In the genomic region with DNA sequence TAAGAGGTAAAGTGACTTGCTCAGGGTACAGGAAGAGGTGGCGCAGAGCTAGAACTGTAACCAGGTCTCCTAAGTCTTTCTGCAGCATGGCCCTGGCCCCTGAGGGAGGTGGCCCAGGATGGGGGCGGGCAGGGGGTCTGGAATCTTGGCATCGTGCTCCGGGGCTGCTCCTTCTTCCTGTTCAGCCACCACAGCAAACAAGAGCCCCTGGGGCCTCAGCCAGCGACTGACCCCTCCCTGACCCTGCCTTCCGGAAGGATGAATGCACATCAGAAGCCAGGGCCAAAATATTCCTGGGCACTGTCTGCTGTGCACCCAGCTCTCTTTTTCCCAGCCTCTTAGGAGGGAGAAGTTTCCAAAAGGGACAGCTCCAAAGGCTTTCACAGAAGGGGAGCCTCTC, we compare ENCODE assay signal across 1 cellular context.
TF ChIP-seq lines count a peak whose summit lies in the region.

No MANE protein-coding gene starts in this region.

TF ChIP-seq in GM23338, 12 proteins besides CTCF, POLR2A, EP300 and RAD21 (continued from another document):
- TF ChIP-seq, protein P1, sequence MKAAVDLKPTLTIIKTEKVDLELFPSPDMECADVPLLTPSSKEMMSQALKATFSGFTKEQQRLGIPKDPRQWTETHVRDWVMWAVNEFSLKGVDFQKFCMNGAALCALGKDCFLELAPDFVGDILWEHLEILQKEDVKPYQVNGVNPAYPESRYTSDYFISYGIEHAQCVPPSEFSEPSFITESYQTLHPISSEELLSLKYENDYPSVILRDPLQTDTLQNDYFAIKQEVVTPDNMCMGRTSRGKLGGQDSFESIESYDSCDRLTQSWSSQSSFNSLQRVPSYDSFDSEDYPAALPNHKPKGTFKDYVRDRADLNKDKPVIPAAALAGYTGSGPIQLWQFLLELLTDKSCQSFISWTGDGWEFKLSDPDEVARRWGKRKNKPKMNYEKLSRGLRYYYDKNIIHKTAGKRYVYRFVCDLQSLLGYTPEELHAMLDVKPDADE (IDR thresholded peaks at IDR 0.05), result no peak
- TF ChIP-seq, protein P2, sequence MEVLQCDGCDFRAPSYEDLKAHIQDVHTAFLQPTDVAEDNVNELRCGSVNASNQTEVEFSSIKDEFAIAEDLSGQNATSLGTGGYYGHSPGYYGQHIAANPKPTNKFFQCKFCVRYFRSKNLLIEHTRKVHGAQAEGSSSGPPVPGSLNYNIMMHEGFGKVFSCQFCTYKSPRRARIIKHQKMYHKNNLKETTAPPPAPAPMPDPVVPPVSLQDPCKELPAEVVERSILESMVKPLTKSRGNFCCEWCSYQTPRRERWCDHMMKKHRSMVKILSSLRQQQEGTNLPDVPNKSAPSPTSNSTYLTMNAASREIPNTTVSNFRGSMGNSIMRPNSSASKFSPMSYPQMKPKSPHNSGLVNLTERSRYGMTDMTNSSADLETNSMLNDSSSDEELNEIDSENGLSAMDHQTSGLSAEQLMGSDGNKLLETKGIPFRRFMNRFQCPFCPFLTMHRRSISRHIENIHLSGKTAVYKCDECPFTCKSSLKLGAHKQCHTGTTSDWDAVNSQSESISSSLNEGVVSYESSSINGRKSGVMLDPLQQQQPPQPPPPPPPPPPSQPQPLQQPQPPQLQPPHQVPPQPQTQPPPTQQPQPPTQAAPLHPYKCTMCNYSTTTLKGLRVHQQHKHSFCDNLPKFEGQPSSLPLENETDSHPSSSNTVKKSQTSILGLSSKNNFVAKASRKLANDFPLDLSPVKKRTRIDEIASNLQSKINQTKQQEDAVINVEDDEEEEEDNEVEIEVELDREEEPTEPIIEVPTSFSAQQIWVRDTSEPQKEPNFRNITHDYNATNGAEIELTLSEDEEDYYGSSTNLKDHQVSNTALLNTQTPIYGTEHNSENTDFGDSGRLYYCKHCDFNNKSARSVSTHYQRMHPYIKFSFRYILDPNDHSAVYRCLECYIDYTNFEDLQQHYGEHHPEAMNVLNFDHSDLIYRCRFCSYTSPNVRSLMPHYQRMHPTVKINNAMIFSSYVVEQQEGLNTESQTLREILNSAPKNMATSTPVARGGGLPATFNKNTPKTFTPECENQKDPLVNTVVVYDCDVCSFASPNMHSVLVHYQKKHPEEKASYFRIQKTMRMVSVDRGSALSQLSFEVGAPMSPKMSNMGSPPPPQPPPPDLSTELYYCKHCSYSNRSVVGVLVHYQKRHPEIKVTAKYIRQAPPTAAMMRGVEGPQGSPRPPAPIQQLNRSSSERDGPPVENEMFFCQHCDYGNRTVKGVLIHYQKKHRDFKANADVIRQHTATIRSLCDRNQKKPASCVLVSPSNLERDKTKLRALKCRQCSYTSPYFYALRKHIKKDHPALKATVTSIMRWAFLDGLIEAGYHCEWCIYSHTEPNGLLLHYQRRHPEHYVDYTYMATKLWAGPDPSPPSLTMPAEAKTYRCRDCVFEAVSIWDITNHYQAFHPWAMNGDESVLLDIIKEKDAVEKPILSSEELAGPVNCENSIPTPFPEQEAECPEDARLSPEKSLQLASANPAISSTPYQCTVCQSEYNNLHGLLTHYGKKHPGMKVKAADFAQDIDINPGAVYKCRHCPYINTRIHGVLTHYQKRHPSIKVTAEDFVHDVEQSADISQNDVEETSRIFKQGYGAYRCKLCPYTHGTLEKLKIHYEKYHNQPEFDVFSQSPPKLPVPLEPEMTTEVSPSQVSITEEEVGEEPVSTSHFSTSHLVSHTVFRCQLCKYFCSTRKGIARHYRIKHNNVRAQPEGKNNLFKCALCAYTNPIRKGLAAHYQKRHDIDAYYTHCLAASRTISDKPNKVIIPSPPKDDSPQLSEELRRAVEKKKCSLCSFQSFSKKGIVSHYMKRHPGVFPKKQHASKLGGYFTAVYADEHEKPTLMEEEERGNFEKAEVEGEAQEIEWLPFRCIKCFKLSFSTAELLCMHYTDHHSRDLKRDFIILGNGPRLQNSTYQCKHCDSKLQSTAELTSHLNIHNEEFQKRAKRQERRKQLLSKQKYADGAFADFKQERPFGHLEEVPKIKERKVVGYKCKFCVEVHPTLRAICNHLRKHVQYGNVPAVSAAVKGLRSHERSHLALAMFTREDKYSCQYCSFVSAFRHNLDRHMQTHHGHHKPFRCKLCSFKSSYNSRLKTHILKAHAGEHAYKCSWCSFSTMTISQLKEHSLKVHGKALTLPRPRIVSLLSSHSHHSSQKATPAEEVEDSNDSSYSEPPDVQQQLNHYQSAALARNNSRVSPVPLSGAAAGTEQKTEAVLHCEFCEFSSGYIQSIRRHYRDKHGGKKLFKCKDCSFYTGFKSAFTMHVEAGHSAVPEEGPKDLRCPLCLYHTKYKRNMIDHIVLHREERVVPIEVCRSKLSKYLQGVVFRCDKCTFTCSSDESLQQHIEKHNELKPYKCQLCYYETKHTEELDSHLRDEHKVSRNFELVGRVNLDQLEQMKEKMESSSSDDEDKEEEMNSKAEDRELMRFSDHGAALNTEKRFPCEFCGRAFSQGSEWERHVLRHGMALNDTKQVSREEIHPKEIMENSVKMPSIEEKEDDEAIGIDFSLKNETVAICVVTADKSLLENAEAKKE (CRISPR knock-in tag; IDR thresholded peaks at IDR 0.05), result no peak
- no peak for TF ChIP-seq NANOG (IDR thresholded peaks at IDR 0.05; ENCODE audit: borderline replicate concordance)
- TF ChIP-seq ZNF331 (CRISPR knock-in tag; IDR thresholded peaks at IDR 0.05; ENCODE audit: low read depth), result no peak
- TF ChIP-seq ZNF114 (CRISPR knock-in tag; IDR thresholded peaks at IDR 0.05), result no peak
